ENCODE assay signal across 8 cellular contexts in genomic region chr16:351804-352520, GRCh38. TPM values are rescaled to one million over a fixed set of nuclear protein-coding genes. Genes with fewer than 3 reads are reported as not detected.
DNase-seq lines count a peak whose midpoint lies in the region; ATAC-seq, FAIRE-seq and TF ChIP-seq lines count a peak whose summit lies in the region.

No MANE protein-coding gene starts in this region.

- no peaks in the 10 kb centered on the region for H3K27me3 ChIP-seq in astrocyte (ENCODE audit: insufficient read depth, low read length)

- ATAC-seq in GM21447 (IDR thresholded peaks at IDR 0.05; ENCODE audit: unreplicated experiment) = peak; percentile 9
- peak; percentile 21 for ATAC-seq in stimulated activated naive CD8-positive, alpha-beta T cell treated with anti-CD3 and anti-CD28 coated beads, Interleukin-15, Interleukin-2, amounts not matched to agents 100 U/mL and 50 U/mL, for 24 hours

- FAIRE-seq in astrocyte (lab: Jason Lieb, UNC) (no peak), kidney (lab: Jason Lieb, UNC) (no peak)

- H3K9me3 ChIP-seq in astrocyte (ENCODE audit: insufficient read depth, low read depth, low read length) = no peaks in the 10 kb centered on the region
- no peaks in the 10 kb centered on the region for H3K9me3 ChIP-seq in kidney (ENCODE audit: control insufficient read depth in 1 of 2, low read length in 2 of 2)

- H3K27me3 Mint-ChIP-seq in astrocyte (ENCODE audit: low read depth, unreplicated experiment) = no peaks in the 10 kb centered on the region

- H3K9ac ChIP-seq in astrocyte (ENCODE audit: low read length) (peak overlapping the region; percentile 82), kidney (ENCODE audit: low read length in 2 of 2) (peak overlapping the region in 1 of 2 donors; percentile 46)

- peak overlapping the region; percentile 65 for H3K4me3 ChIP-seq in Jurkat, Clone E6-1 (ENCODE audit: low read length)
- H3K4me3 ChIP-seq in astrocyte (ENCODE audit: insufficient read depth, low read depth, low read length) = peak overlapping the region; percentile 79
- peak overlapping the region; percentile 45 to 56 for H3K4me3 ChIP-seq in kidney (ENCODE audit: low read length in 2 of 2)

- H4K20me1 ChIP-seq in astrocyte (ENCODE audit: insufficient read depth, low read length) = peaks cover 35% of the 10 kb centered on the region

- intact Hi-C loops in kidney (cut with DNase I) = no loop called here

- H3K79me2 ChIP-seq in astrocyte (ENCODE audit: insufficient read depth, low read length) = peaks cover 42% of the 10 kb centered on the region

- H3K27ac ChIP-seq in astrocyte (ENCODE audit: low read depth, low read length) (no peak overlapping the region), kidney (ENCODE audit: low read depth in 2 of 2, low read length in 2 of 2) (no peak overlapping the region)

- H3K36me3 ChIP-seq in astrocyte (ENCODE audit: insufficient read depth, low read length) (no peaks in the 10 kb centered on the region), kidney (ENCODE audit: control insufficient read depth in 1 of 2, insufficient read depth in 2 of 2, low read length in 2 of 2) (peaks cover 3 to 6% of the 10 kb centered on the region in 2 donors)

- no peaks in the 10 kb centered on the region for H3K9me3 Mint-ChIP-seq in astrocyte (ENCODE audit: unreplicated experiment)

- H2AFZ ChIP-seq in astrocyte (ENCODE audit: low read depth, low read length) = peak overlapping the region; percentile 69

- H3K4me3 Mint-ChIP-seq in astrocyte (ENCODE audit: unreplicated experiment) = peak overlapping the region; percentile 91

- DNase-seq in EH (ENCODE audit: low read depth) = peak; percentile 35
- DNase-seq in Jurkat, Clone E6-1 (ENCODE audit: low read depth, low spot score) = no peak
- no peak for DNase-seq in astrocyte (ENCODE audit: low read depth)
- peak; percentile 91 for DNase-seq in kidney
- peak; percentile 51 for DNase-seq in stimulated activated naive CD8-positive, alpha-beta T cell treated with anti-CD3 and anti-CD28 coated beads, Interleukin-15, Interleukin-2, amounts not matched to agents 100 U/mL and 50 U/mL, for 24 hours
- DNase-seq in middle frontal gyrus (ENCODE audit: extremely low spot score, low spot score) = no peak
- DNase-seq in amniotic stem cell (lab: John Stamatoyannopoulos, UW) = no peak

- peak overlapping the region; percentile 91 for H3K27ac Mint-ChIP-seq in astrocyte (ENCODE audit: unreplicated experiment)

- H3K4me1 Mint-ChIP-seq in astrocyte (ENCODE audit: low read depth, unreplicated experiment) = peaks cover 17% of the 10 kb centered on the region

- peaks cover 3% of the 10 kb centered on the region for H3K36me3 Mint-ChIP-seq in astrocyte (ENCODE audit: low read depth, unreplicated experiment)

- H3K4me2 ChIP-seq in astrocyte (ENCODE audit: low read length) = peak overlapping the region; percentile 95

- H3K4me1 ChIP-seq in astrocyte (ENCODE audit: insufficient read depth, low read length) (peaks cover under 1% of the 10 kb centered on the region), kidney (ENCODE audit: control insufficient read depth in 1 of 2, insufficient read depth in 1 of 2, low read depth in 1 of 2, low read length in 2 of 2) (peaks cover 0 to 6% of the 10 kb centered on the region in 2 donors)

- TF ChIP-seq CTCF in astrocyte (IDR thresholded peaks at IDR 0.05; ENCODE audit: insufficient read depth, low read depth, low read length) (no peak), kidney (IDR thresholded peaks at IDR 0.05; ENCODE audit: borderline replicate concordance, extremely low read depth, insufficient read depth) (no peak)

RNA-seq across cellular contexts. Expression of gene AXIN1, which starts 0.6 kb away (rescaled TPM):
- polyA plus RNA-seq in Jurkat, Clone E6-1 (2012; ENCODE audit: insufficient read depth, insufficient read length) = 19.8 TPM
- total RNA-seq in astrocyte (27.0 and 28.8 TPM in 2 replicates), kidney (24.6 TPM)
- polyA plus RNA-seq in kidney (ENCODE audit: insufficient read depth, low read depth, low replicate concordance) = 9.7 TPM

RNA-seq across cellular contexts. Expression of gene MRPL28, which starts 18.4 kb away (rescaled TPM):
- 141 TPM for polyA plus RNA-seq in Jurkat, Clone E6-1 (2012; ENCODE audit: insufficient read depth, insufficient read length)
- total RNA-seq in astrocyte = 89.2 and 95.8 TPM in 2 replicates
- 59.1 TPM for total RNA-seq in kidney
- polyA plus RNA-seq in kidney (ENCODE audit: insufficient read depth, low read depth, low replicate concordance) = 201 TPM

RNA-seq across cellular contexts. Expression of gene PGAP6, which starts 29.8 kb away (rescaled TPM):
- polyA plus RNA-seq in Jurkat, Clone E6-1 (2012; ENCODE audit: insufficient read depth, insufficient read length) = 56.7 TPM
- 80.5 and 86.3 TPM in 2 replicates for total RNA-seq in astrocyte
- 65.0 TPM for total RNA-seq in kidney
- 144 TPM for polyA plus RNA-seq in kidney (ENCODE audit: insufficient read depth, low read depth, low replicate concordance)

RNA-seq across cellular contexts. Expression of gene NME4, which starts 45.0 kb away (rescaled TPM):
- polyA plus RNA-seq in Jurkat, Clone E6-1 (2012; ENCODE audit: insufficient read depth, insufficient read length) = 282 TPM
- total RNA-seq in astrocyte = 268 and 275 TPM in 2 replicates
- 56.6 TPM for total RNA-seq in kidney
- polyA plus RNA-seq in kidney (ENCODE audit: insufficient read depth, low read depth, low replicate concordance) = 100 TPM

RNA-seq across cellular contexts. Expression of gene DECR2, which starts 49.7 kb away (rescaled TPM):
- polyA plus RNA-seq in Jurkat, Clone E6-1 (2012; ENCODE audit: insufficient read depth, insufficient read length) = 27.4 TPM
- total RNA-seq in astrocyte = 13.4 and 17.4 TPM in 2 replicates
- 23.8 TPM for total RNA-seq in kidney
- polyA plus RNA-seq in kidney (ENCODE audit: insufficient read depth, low read depth, low replicate concordance) = 58.9 TPM

Comparison
In these comparisons a context has a peak if more than half of its experiments do, and no peak if none do; other contexts are left out.
1. DNase-seq: peak in EH (single experiment), kidney (single experiment) and stimulated activated naive CD8-positive, alpha-beta T cell treated with anti-CD3 and anti-CD28 coated beads, Interleukin-15, Interleukin-2, amounts not matched to agents 100 U/mL and 50 U/mL, for 24 hours (single experiment); none in Jurkat, Clone E6-1 (single experiment), astrocyte (single experiment), middle frontal gyrus (single experiment) and amniotic stem cell (single experiment).
2. Peak in every context shown above with its lines, with median percentiles within 50 percentile points of each other: H3K4me3 ChIP-seq.